In genomic region chr21:45408811-45409261, GRCh38 we compare ENCODE assay signal across 21 cellular contexts. TPM values are rescaled to one million over a fixed set of nuclear protein-coding genes. Genes with fewer than 3 reads are reported as not detected.
DNase-seq lines count a peak whose midpoint lies in the region; ATAC-seq and TF ChIP-seq lines count a peak whose summit lies in the region.
"Had no signal": no experiment of that assay in that cellular context is flagged by ENCODE, and none has a peak within 500 bp of the region (broad histone marks: within the 10 kb centered on the region; RNA-seq: fewer than 3 reads in every experiment).

No MANE protein-coding gene starts in this region.

- TF ChIP-seq CTCF in left ventricle myocardium inferior (IDR thresholded peaks at IDR 0.05; ENCODE audit: borderline replicate concordance) = no peak
- no peak for TF ChIP-seq CTCF in mucosa of descending colon (IDR thresholded peaks at IDR 0.05)

- peak overlapping the region; percentile 96 for H3K27ac ChIP-seq in left ventricle myocardium inferior (replicated peaks)
- H3K27ac ChIP-seq in aorta (ENCODE audit: low read depth in 1 of 2, low read length in 2 of 2) = peak overlapping the region in 1 of 2 donors; percentile 32
- H3K27ac ChIP-seq: left lung, upper lobe of right lung had no signal

- intact Hi-C loops in Right ventricle myocardium inferior (cut with DNase I) (no loop called here), cardiac septum (cut with DNase I) (no loop called here), left ventricle myocardium inferior (cut with micrococcal nuclease) (no loop called here), mucosa of descending colon (cut with DNase I, micrococcal nuclease) (no loop called here), aorta (cut with DNase I) (loop anchor here in 1 of 2 donors (5.0 to 10.0 kb wide), 2 partner anchors 87 to 114 kb away; no protein-coding TSS in a partner anchor)

- H3K27me3 ChIP-seq in left ventricle myocardium inferior (ENCODE audit: low read depth) (no peaks in the 10 kb centered on the region), aorta (ENCODE audit: control insufficient read depth in 1 of 2, insufficient read depth in 2 of 2, low read length in 1 of 2) (no peaks in the 10 kb centered on the region)
- H3K27me3 ChIP-seq: MG63 had no signal

- peaks cover 90% of the 10 kb centered on the region for H3K4me1 ChIP-seq in left ventricle myocardium inferior
- H3K4me1 ChIP-seq in mucosa of descending colon (ENCODE audit: low read depth) = peaks cover 10% of the 10 kb centered on the region
- no peaks in the 10 kb centered on the region for H3K4me1 ChIP-seq in aorta (ENCODE audit: control insufficient read depth in 1 of 2, insufficient read depth in 2 of 2, low read length in 2 of 2)

- DNase-seq in Right ventricle myocardium inferior (ENCODE audit: missing footprints) (peak; percentile 59), cardiac septum (ENCODE audit: low spot score) (no peak), left ventricle myocardium inferior (peak; percentile 35), mucosa of descending colon (peak in 2 of 3 donors; percentile 21 to 31), aorta (peak; percentile 35 to 73), iPS-NIHi7 (ENCODE audit: extremely low spot score) (no peak), NCI-H345 (lab: John Stamatoyannopoulos, UW) (no peak)
- no peak for DNase-seq in stimulated activated naive CD8-positive, alpha-beta T cell treated with anti-CD3 and anti-CD28 coated beads, Interleukin-15, Interleukin-2, amounts not matched to agents 100 U/mL and 50 U/mL, for 24 hours
- DNase-seq: activated CD8-positive, alpha-beta memory T cell treated with anti-CD3 and anti-CD28 coated beads for 24 hours; CD4-positive, alpha-beta T cell; cortex of kidney; GOT3; MG63; NCI-H2029; NCI-H524; stimulated activated CD4-positive, alpha-beta T cell treated with anti-CD3 and anti-CD28 coated beads, Interleukin-2, amount 100 ng/mL, for 48 hours; stimulated activated CD8-positive, alpha-beta memory T cell treated with anti-CD3 and anti-CD28 coated beads, Interleukin-4, amount 100 ng/mL, for 48 hours; upper lobe of right lung had no signal

- ATAC-seq in Right ventricle myocardium inferior (peak; percentile 8), mucosa of descending colon (no peak), aorta (ENCODE audit: low FRiP score) (no peak)
- ATAC-seq in stimulated activated naive CD8-positive, alpha-beta T cell treated with anti-CD3 and anti-CD28 coated beads, Interleukin-15, Interleukin-2, amounts not matched to agents 100 U/mL and 50 U/mL, for 24 hours = no peak
- ATAC-seq: activated T-helper 17 cell treated with anti-CD3 and anti-CD28 coated beads, Interleukin-2, amount 50 U/mL, for 72 hours; left lung; naive thymus-derived CD8-positive, alpha-beta T cell; upper lobe of right lung had no signal

- H3K36me3 ChIP-seq in left ventricle myocardium inferior (no peaks in the 10 kb centered on the region), mucosa of descending colon (ENCODE audit: low read depth) (no peaks in the 10 kb centered on the region), aorta (ENCODE audit: control insufficient read depth in 1 of 2, insufficient read depth in 2 of 2, low read length in 1 of 2) (no peaks in the 10 kb centered on the region)
- H3K36me3 ChIP-seq: left lung, MG63, upper lobe of right lung had no signal

- 61 to 64% methylated on average over 9 of the region's 9 CpGs for WGBS in aorta, 2 donors

- H3K9me3 ChIP-seq in left ventricle myocardium inferior (replicated peaks) = no peaks in the 10 kb centered on the region
- no peaks in the 10 kb centered on the region for H3K9me3 ChIP-seq in mucosa of descending colon
- no peaks in the 10 kb centered on the region for H3K9me3 ChIP-seq in aorta (ENCODE audit: control insufficient read depth, low read length)
- H3K9me3 ChIP-seq: left lung, MG63, upper lobe of right lung had no signal

- H3K4me3 ChIP-seq in left ventricle myocardium inferior (no peak overlapping the region), mucosa of descending colon (no peak overlapping the region), aorta (ENCODE audit: low read length in 2 of 2) (no peak overlapping the region)
- H3K4me3 ChIP-seq: left lung, MG63, upper lobe of right lung had no signal

RNA-seq across cellular contexts. Expression of gene COL18A1, which starts 3.9 kb away (rescaled TPM):
- 51.6 TPM for total RNA-seq in Right ventricle myocardium inferior
- 77.0 TPM for total RNA-seq in cardiac septum
- 66.5 TPM for total RNA-seq in left ventricle myocardium inferior
- total RNA-seq in mucosa of descending colon = 10 to 100 TPM in 2 of 3 donors, 1 to 10 TPM in 1; 4.6 to 46.9 (median 21.3) TPM
- 100 to 1,000 TPM; 289 to 301 TPM for total RNA-seq in aorta
- polyA plus RNA-seq in aorta = 100 to 1,000 TPM in 1 of 2 donors, 10 to 100 TPM in 1; 97.3 to 963 TPM

Comparison
In these comparisons a context has a peak if more than half of its experiments do, and no peak if none do; other contexts are left out.
1. DNase-seq: peak in Right ventricle myocardium inferior (single experiment), left ventricle myocardium inferior (single experiment), mucosa of descending colon (2 of 3) and aorta (2 of 2); none in cardiac septum (single experiment), iPS-NIHi7 (single experiment), NCI-H345 (single experiment) and stimulated activated naive CD8-positive, alpha-beta T cell treated with anti-CD3 and anti-CD28 coated beads, Interleukin-15, Interleukin-2, amounts not matched to agents 100 U/mL and 50 U/mL, for 24 hours (single experiment).